1 cellular context compared by ENCODE assay signal in the genomic region with DNA sequence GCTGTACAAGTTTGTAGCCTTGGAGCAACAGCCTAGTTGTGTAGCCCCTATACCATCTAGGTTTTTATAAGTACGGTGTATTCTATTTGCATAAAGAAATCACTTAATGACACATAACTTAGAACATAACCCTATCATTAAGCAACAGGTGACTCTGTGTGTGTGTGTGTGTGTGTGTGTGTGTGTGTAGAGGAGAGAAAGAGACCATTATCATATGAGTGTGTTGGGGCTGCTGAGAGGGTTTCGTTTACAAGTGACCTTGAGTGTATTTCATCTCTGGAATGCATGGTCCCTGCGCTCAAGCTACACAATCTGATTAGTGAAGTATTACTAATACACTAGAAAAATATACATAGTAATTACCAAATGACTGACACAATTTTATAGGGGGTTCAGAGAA.
TF ChIP-seq lines count a peak whose summit lies in the region.

No MANE protein-coding gene starts in this region.

TF ChIP-seq in HepG2, 621 proteins besides CTCF, POLR2A, EP300 and RAD21 (continued from another document):
- TF ChIP-seq, protein P1, sequence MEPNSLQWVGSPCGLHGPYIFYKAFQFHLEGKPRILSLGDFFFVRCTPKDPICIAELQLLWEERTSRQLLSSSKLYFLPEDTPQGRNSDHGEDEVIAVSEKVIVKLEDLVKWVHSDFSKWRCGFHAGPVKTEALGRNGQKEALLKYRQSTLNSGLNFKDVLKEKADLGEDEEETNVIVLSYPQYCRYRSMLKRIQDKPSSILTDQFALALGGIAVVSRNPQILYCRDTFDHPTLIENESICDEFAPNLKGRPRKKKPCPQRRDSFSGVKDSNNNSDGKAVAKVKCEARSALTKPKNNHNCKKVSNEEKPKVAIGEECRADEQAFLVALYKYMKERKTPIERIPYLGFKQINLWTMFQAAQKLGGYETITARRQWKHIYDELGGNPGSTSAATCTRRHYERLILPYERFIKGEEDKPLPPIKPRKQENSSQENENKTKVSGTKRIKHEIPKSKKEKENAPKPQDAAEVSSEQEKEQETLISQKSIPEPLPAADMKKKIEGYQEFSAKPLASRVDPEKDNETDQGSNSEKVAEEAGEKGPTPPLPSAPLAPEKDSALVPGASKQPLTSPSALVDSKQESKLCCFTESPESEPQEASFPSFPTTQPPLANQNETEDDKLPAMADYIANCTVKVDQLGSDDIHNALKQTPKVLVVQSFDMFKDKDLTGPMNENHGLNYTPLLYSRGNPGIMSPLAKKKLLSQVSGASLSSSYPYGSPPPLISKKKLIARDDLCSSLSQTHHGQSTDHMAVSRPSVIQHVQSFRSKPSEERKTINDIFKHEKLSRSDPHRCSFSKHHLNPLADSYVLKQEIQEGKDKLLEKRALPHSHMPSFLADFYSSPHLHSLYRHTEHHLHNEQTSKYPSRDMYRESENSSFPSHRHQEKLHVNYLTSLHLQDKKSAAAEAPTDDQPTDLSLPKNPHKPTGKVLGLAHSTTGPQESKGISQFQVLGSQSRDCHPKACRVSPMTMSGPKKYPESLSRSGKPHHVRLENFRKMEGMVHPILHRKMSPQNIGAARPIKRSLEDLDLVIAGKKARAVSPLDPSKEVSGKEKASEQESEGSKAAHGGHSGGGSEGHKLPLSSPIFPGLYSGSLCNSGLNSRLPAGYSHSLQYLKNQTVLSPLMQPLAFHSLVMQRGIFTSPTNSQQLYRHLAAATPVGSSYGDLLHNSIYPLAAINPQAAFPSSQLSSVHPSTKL (CRISPR knock-in tag; IDR thresholded peaks at IDR 0.05) = 0 out of 2 replicates have a peak, but pooled peaks have one; percentile 25
- TF ChIP-seq IRF1 (CRISPR knock-in tag; IDR thresholded peaks at IDR 0.05; ENCODE audit: low read depth) = no peak
- TF ChIP-seq SPEN (CRISPR knock-in tag; IDR thresholded peaks at IDR 0.05; ENCODE audit: low read depth) = no peak
- TF ChIP-seq RNF2 (conservative IDR thresholded peaks at IDR 0.05; ENCODE audit: low read depth) = no peak
- TF ChIP-seq PAF1 (CRISPR knock-in tag; IDR thresholded peaks at IDR 0.05) = no peak
- TF ChIP-seq TEAD3 (CRISPR knock-in tag; optimal IDR thresholded peaks at IDR 0.05; ENCODE audit: borderline replicate concordance) = peak; percentile 16
- no peak for TF ChIP-seq LBX2 (CRISPR knock-in tag; IDR thresholded peaks at IDR 0.05; ENCODE audit: borderline replicate concordance)
- TF ChIP-seq RCOR2 (CRISPR knock-in tag; IDR thresholded peaks at IDR 0.05) = no peak
- TF ChIP-seq TFAP4 (IDR thresholded peaks at IDR 0.05; ENCODE audit: borderline replicate concordance, low read depth) = peak; percentile 42; the same call in 1 of the 2 replicates
- TF ChIP-seq ZNF564 (CRISPR knock-in tag; IDR thresholded peaks at IDR 0.05) = no peak
- no peak for TF ChIP-seq SCMH1 (CRISPR knock-in tag; IDR thresholded peaks at IDR 0.05; ENCODE audit: borderline replicate concordance)
- TF ChIP-seq SOX13 (IDR thresholded peaks at IDR 0.05) = no peak
- TF ChIP-seq SOX13 (CRISPR knock-in tag; conservative IDR thresholded peaks at IDR 0.05 in 1 of 2, IDR thresholded peaks at IDR 0.05 in 1 of 2) = no peak
- TF ChIP-seq CEBPG (CRISPR knock-in tag; IDR thresholded peaks at IDR 0.05) = peak; percentile 33; the same call in 1 of the 2 replicates
- no peak for TF ChIP-seq STAT5B (CRISPR knock-in tag; IDR thresholded peaks at IDR 0.05)
- no peak for TF ChIP-seq BCLAF1 (IDR thresholded peaks at IDR 0.05)
- no peak for TF ChIP-seq ZNF501 (CRISPR knock-in tag; IDR thresholded peaks at IDR 0.05)
